In the genomic region with DNA sequence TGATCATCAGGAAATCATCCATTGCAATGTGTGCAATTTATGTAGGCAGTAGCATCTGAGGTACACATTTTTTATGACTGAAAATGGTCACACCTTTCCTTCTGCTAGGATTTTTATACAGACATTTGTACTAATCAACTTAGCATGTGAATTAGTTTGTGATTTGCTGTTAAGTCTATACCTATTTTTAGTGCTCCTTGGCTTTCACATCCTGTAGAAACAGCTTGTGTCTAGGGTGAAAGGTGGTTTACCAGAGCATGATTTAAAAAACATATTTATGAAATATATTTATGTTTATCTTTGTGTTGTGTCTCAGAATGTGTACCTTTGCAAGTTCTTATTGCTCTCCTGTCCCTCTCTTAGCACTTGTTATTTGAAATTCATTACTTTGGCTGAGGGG, we compare ENCODE assay signal across 23 cellular contexts.
"Had no signal": no experiment of that assay in that cellular context is flagged by ENCODE, and none has a peak within 500 bp of the region (broad histone marks: within the 10 kb centered on the region; RNA-seq: fewer than 3 reads in every experiment).

No MANE protein-coding gene starts in this region.

- FAIRE-seq: frontal cortex had no signal

- ATAC-seq: left lobe of liver; natural killer cell; psoas muscle; right cardiac atrium; stimulated activated memory B cell treated with anti-CD40 and anti-IgM and Interleukin-4, amounts not matched to agents 10 μg/mL and 1 μg/mL and 100 μg/mL, for 72 hours; stimulated activated naive CD8-positive, alpha-beta T cell treated with anti-CD3 and anti-CD28 coated beads, Interleukin-15, Interleukin-2, amounts not matched to agents 100 U/mL and 50 U/mL, for 24 hours had no signal

- H3K4me1 ChIP-seq: psoas muscle, sigmoid colon, spleen, testis, tibial artery had no signal

- H3K27me3 ChIP-seq: ovary, sigmoid colon, spleen, testis, tibial artery had no signal

- DNase-seq: dorsolateral prefrontal cortex; effector CD4-positive, alpha-beta T cell; hypothalamus; immature natural killer cell; islet precursor cell; kidney glomerular epithelial cell; natural killer cell; occipital lobe; ovary; posterior cingulate gyrus; psoas muscle; right cardiac atrium; sigmoid colon; spleen; stimulated activated CD4-positive, alpha-beta T cell treated with anti-CD3 and anti-CD28 coated beads, Interleukin-4, amount 100 ng/mL, for 4 hours; stimulated activated naive CD8-positive, alpha-beta T cell treated with anti-CD3 and anti-CD28 coated beads, Interleukin-15, Interleukin-2, amounts not matched to agents 100 U/mL and 50 U/mL, for 24 hours; substantia nigra; testis; tibial artery had no signal

- H3K4me3 ChIP-seq: dorsolateral prefrontal cortex, lung, ovary, psoas muscle, sigmoid colon, spleen, testis, tibial artery had no signal

- H3K9me3 ChIP-seq: ovary, psoas muscle, testis, tibial artery had no signal

- H3K27ac ChIP-seq: dorsolateral prefrontal cortex, ovary, psoas muscle, sigmoid colon, spleen, testis, tibial artery had no signal

- H3K36me3 ChIP-seq: ovary, sigmoid colon, spleen, tibial artery had no signal
